Comparison of ENCODE assay signal across 1 cellular context in genomic region chr11:101914737-101915426, GRCh38.
TF ChIP-seq lines count a peak whose summit lies in the region.

TSS of gene CEP126 (plus strand) at chr11:101915010. CDS start at chr11:101915285, 275 bp downstream.

TF ChIP-seq in HepG2, 621 proteins besides CTCF, POLR2A, EP300 and RAD21 (continued from another document and continues in another):
- peak; percentile 61; the same call in 1 of the 2 replicates for TF ChIP-seq TFDP1 (CRISPR knock-in tag; IDR thresholded peaks at IDR 0.05; ENCODE audit: borderline replicate concordance)
- no peak for TF ChIP-seq GABPA (IDR thresholded peaks at IDR 0.05; ENCODE audit: low read depth, low read length)
- TF ChIP-seq GABPA (CRISPR knock-in tag; IDR thresholded peaks at IDR 0.05; ENCODE audit: low read depth) = peak; percentile 65
- no peak; a peak in 1 of 4 replicates for TF ChIP-seq REST (IDR thresholded peaks at IDR 0.05; ENCODE audit: borderline replicate concordance in 1 of 2, low read depth in 1 of 2, low read length in 2 of 2)
- no peak for TF ChIP-seq ZNF746 (CRISPR knock-in tag; IDR thresholded peaks at IDR 0.05)
- TF ChIP-seq IKZF1 (IDR thresholded peaks at IDR 0.05) = no peak
- no peak for TF ChIP-seq SMYD3 (CRISPR knock-in tag; IDR thresholded peaks at IDR 0.05)
- TF ChIP-seq KLF9 (CRISPR knock-in tag; IDR thresholded peaks at IDR 0.05; ENCODE audit: low read depth) = no peak
- peak; percentile 79; the same call in 1 of the 2 replicates for TF ChIP-seq SRY (CRISPR knock-in tag; IDR thresholded peaks at IDR 0.05)
- TF ChIP-seq ZBTB38 (CRISPR knock-in tag; IDR thresholded peaks at IDR 0.05) = peak; percentile 89; the same call in 1 of the 2 replicates
- no peak for TF ChIP-seq ETS1 (CRISPR knock-in tag; IDR thresholded peaks at IDR 0.05)
- no peak for TF ChIP-seq ZNF367 (CRISPR knock-in tag; IDR thresholded peaks at IDR 0.05; ENCODE audit: borderline replicate concordance)
- TF ChIP-seq TEAD3 (CRISPR knock-in tag; optimal IDR thresholded peaks at IDR 0.05; ENCODE audit: borderline replicate concordance) = peak; percentile 34
- TF ChIP-seq POGK (CRISPR knock-in tag; conservative IDR thresholded peaks at IDR 0.05) = peak; percentile 79; the same call in 1 of the 2 replicates
- TF ChIP-seq KMT2B (CRISPR knock-in tag; IDR thresholded peaks at IDR 0.05) = peak; percentile 86; the same call in 1 of the 2 replicates
- TF ChIP-seq ZNF234 (CRISPR knock-in tag; conservative IDR thresholded peaks at IDR 0.05) = no peak
- 0 out of 2 replicates have a peak, but pooled peaks have one; percentile 27 for TF ChIP-seq MIER2 (CRISPR knock-in tag; IDR thresholded peaks at IDR 0.05)
- TF ChIP-seq ZNF687 (CRISPR knock-in tag; IDR thresholded peaks at IDR 0.05) = peak; percentile 96
- peak; percentile 74 for TF ChIP-seq RBFOX2 (IDR thresholded peaks at IDR 0.05; ENCODE audit: low read depth, low read length)
- no peak for TF ChIP-seq KAT2B (IDR thresholded peaks at IDR 0.05; ENCODE audit: borderline replicate concordance, low read depth, low read length)
- TF ChIP-seq ZFP36 (IDR thresholded peaks at IDR 0.05; ENCODE audit: borderline replicate concordance, low read depth, low read length, partially characterized antibody) = no peak
- TF ChIP-seq ZFP37 (CRISPR knock-in tag; IDR thresholded peaks at IDR 0.05; ENCODE audit: borderline replicate concordance) = no peak
- peak; percentile 28; the same call in 1 of the 2 replicates for TF ChIP-seq THRA (CRISPR knock-in tag; IDR thresholded peaks at IDR 0.05; ENCODE audit: borderline replicate concordance)
- peak; percentile 85 for TF ChIP-seq MYPOP (CRISPR knock-in tag; IDR thresholded peaks at IDR 0.05)
- no peak for TF ChIP-seq SMC3 (IDR thresholded peaks at IDR 0.05; ENCODE audit: low read length)
- peak; percentile 95 for TF ChIP-seq HOXA3 (CRISPR knock-in tag; IDR thresholded peaks at IDR 0.05)
- TF ChIP-seq ZNF609 (CRISPR knock-in tag; IDR thresholded peaks at IDR 0.05; ENCODE audit: borderline replicate concordance) = no peak
- no peak for TF ChIP-seq GATA4 (IDR thresholded peaks at IDR 0.05; ENCODE audit: borderline replicate concordance, low read depth)
- no peak for TF ChIP-seq ZC3H13 (CRISPR knock-in tag; IDR thresholded peaks at IDR 0.05)
- no peak for TF ChIP-seq ZBTB37 (CRISPR knock-in tag; IDR thresholded peaks at IDR 0.05)
- TF ChIP-seq GRHL1 (CRISPR knock-in tag; conservative IDR thresholded peaks at IDR 0.05) = no peak
